6 cellular contexts compared by ENCODE assay signal in genomic region chr2:232366461-232366860, GRCh38. TPM values are rescaled to one million over a fixed set of nuclear protein-coding genes. Genes with fewer than 3 reads are reported as not detected.
"Had no signal": no experiment of that assay in that cellular context is flagged by ENCODE, and none has a peak within 500 bp of the region (broad histone marks: within the 10 kb centered on the region; RNA-seq: fewer than 3 reads in every experiment).

No MANE protein-coding gene starts in this region.

RNA-seq across cellular contexts. Expression of gene ALPP, which starts 12.1 kb away (rescaled TPM):
- total RNA-seq: IMR-90, Peyer's patch, Right ventricle myocardium superior, RPMI7951, SJCRH30 had no signal
- polyA plus RNA-seq: IMR-90 had no signal

RNA-seq across cellular contexts. Expression of gene ALPG, which starts 40.2 kb away (rescaled TPM):
- total RNA-seq: HT-29, IMR-90, Peyer's patch, Right ventricle myocardium superior, RPMI7951, SJCRH30 had no signal
- polyA plus RNA-seq: IMR-90 had no signal
